ENCODE assay signal across 23 cellular contexts in the genomic region with DNA sequence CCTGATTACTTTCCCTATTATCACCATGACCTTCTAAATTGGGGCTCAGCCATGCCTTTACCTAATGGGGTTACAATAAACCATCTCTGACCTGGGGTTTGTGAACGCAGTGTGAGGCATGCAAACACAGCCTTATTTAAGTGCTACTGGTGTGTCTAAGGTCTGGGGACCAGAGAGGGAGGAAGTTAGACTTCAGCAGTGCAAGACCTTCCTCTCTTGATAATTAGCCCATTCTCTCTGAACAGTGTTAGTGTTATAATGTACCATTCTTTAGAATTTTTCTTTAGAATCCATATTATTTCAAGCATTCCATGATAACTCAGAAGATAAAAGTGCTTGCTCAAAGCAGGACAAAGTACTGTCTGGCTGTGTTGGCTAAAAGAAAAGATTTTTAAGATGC. TPM values are rescaled to one million over a fixed set of nuclear protein-coding genes. Genes with fewer than 3 reads are reported as not detected.
A peak's percentile ranks its signal among the peaks of the same experiment; 100 is the strongest.
DNase-seq lines count a peak whose midpoint lies in the region; ATAC-seq, FAIRE-seq and TF ChIP-seq lines count a peak whose summit lies in the region.
"Had no signal": no experiment of that assay in that cellular context is flagged by ENCODE, and none has a peak within 500 bp of the region (broad histone marks: within the 10 kb centered on the region; RNA-seq: fewer than 3 reads in every experiment).

No MANE protein-coding gene starts in this region.

- H4K20me1 ChIP-seq in GM12878 (ENCODE audit: control insufficient read depth, insufficient read depth) = no peaks in the 10 kb centered on the region
- H4K20me1 ChIP-seq: BLaER1 treated with 17β-estradiol and CSF1 and Interleukin-3, amounts not matched to agents 10 nM and 100 nM had no signal

- H3K36me3 ChIP-seq in GM12878 (ENCODE audit: control insufficient read depth in 2 of 2, insufficient read depth in 2 of 2, low read length in 1 of 2) = no peaks in the 10 kb centered on the region
- no peaks in the 10 kb centered on the region for H3K36me3 ChIP-seq in SJCRH30
- H3K36me3 ChIP-seq: BLaER1 treated with 17β-estradiol and CSF1 and Interleukin-3, amounts not matched to agents 10 nM and 100 nM had no signal

- TF ChIP-seq RAD21 in GM12878 (IDR thresholded peaks at IDR 0.05; ENCODE audit: insufficient read depth, low read depth, low read length) = no peak

- in situ Hi-C loops in GM12878 (cut with MboI) = no loop called here

- peak overlapping the region; percentile 70 for H3K27ac Mint-ChIP-seq in HFFc6
- H3K27ac Mint-ChIP-seq: H9, T-cell had no signal

- H3K79me2 ChIP-seq in GM12878 (ENCODE audit: control insufficient read depth, insufficient read depth, low read length) = no peaks in the 10 kb centered on the region

- H3K4me3 Mint-ChIP-seq in HFFc6 = no peak overlapping the region
- H3K4me3 Mint-ChIP-seq: CD4-positive, alpha-beta memory T cell; H9; T-cell had no signal

- CTCF ChIA-PET in GM12878 (lab: Yijun Ruan, JAX) = interaction anchor here (2.3 kb wide), 1 partner anchor 33 kb away, joined by 9 read pairs; no protein-coding TSS in a partner anchor

- TF ChIP-seq POLR2A in GM12878 (IDR thresholded peaks at IDR 0.05; ENCODE audit: low read depth, low read length) = no peak

- no peak for TF ChIP-seq CTCF in HFFc6 (IDR thresholded peaks at IDR 0.05)
- TF ChIP-seq CTCF in GM12878 (IDR thresholded peaks at IDR 0.05 in 2 of 3, conservative IDR thresholded peaks at IDR 0.05 in 1 of 3; ENCODE audit: control insufficient read depth in 2 of 3, extremely low read depth in 1 of 3, insufficient read depth in 1 of 3, low read depth in 3 of 3, low read length in 3 of 3) = no peak
- no peak for TF ChIP-seq CTCF in D721Med (IDR thresholded peaks at IDR 0.05; ENCODE audit: insufficient read depth, missing control alignments)

- no peak for TF ChIP-seq EP300 in GM12878 (IDR thresholded peaks at IDR 0.05; ENCODE audit: borderline replicate concordance in 1 of 2, control insufficient read depth in 1 of 2, low read depth in 2 of 2, low read length in 2 of 2)

- BruUV-seq in GM12878 (replicated peaks; lab: Mats Ljungman, UMichigan) = no TSS peak

- H2AFZ ChIP-seq in GM12878 (ENCODE audit: control insufficient read depth, low read depth, low read length) = no peak overlapping the region

- H3K9me3 ChIP-seq in GM12878 (replicated peaks; ENCODE audit: control insufficient read depth, insufficient read depth, low read length) = no peaks in the 10 kb centered on the region
- no peaks in the 10 kb centered on the region for H3K9me3 ChIP-seq in SJCRH30 (replicated peaks)

- peak; percentile 44; the same call in 1 of the 3 replicates for ATAC-seq in GM12878
- ATAC-seq: Panc1, T-cell had no signal

- H3K4me1 ChIP-seq in GM12878 (ENCODE audit: control insufficient read depth, insufficient read depth, low read length) (peaks cover 9% of the 10 kb centered on the region), SJCRH30 (no peaks in the 10 kb centered on the region)

- H3K4me3 ChIP-seq in GM12878 (no peak overlapping the region), SJCRH30 (no peak overlapping the region)
- H3K4me3 ChIP-seq: BLaER1 treated with 17β-estradiol and CSF1 and Interleukin-3, amounts not matched to agents 10 nM and 100 nM had no signal

- POLR2A ChIA-PET in GM12878 (lab: Charles Lee) = no interaction called here

- no peaks in the 10 kb centered on the region for H3K36me3 Mint-ChIP-seq in HFFc6 (ENCODE audit: low read depth)
- H3K36me3 Mint-ChIP-seq: CD4-positive, alpha-beta memory T cell; T-cell had no signal

- H3K9me3 Mint-ChIP-seq in HFFc6 = no peaks in the 10 kb centered on the region
- H3K9me3 Mint-ChIP-seq: CD4-positive, alpha-beta memory T cell; H9; T-cell had no signal

- WGBS in GM12878 (ENCODE audit: insufficient coverage, insufficient replicate concordance, low lambda C conversion rate, missing lambda C conversion rate) = 0% methylated on average over 1 of the region's 1 CpG

- FAIRE-seq in GM12878 (lab: Jason Lieb, UNC) = no peak
- FAIRE-seq in D721Med (lab: Jason Lieb, UNC) = no peak

- no peak overlapping the region for H3K27ac ChIP-seq in GM12878 (ENCODE audit: control insufficient read depth, insufficient read depth)
- no peak overlapping the region for H3K27ac ChIP-seq in SJCRH30
- H3K27ac ChIP-seq: BLaER1 treated with 17β-estradiol and CSF1 and Interleukin-3, amounts not matched to agents 10 nM and 100 nM; HL-60 had no signal

- RAD21 ChIA-PET in GM12878 (lab: Charles Lee; ENCODE audit: unreplicated experiment) = no interaction called here

- SMC1A ChIA-PET in GM12878 (lab: Charles Lee; ENCODE audit: uncharacterized antibody, unreplicated experiment) = interaction anchor here (1.6 to 5.3 kb wide), 2 partner anchors 29 to 176 kb away, joined by 7 to 41 read pairs; no protein-coding TSS in a partner anchor

- no peak overlapping the region for H3K9ac ChIP-seq in GM12878 (ENCODE audit: control insufficient read depth, insufficient read depth, low read length)
- H3K9ac ChIP-seq: BLaER1 treated with 17β-estradiol and CSF1 and Interleukin-3, amounts not matched to agents 10 nM and 100 nM had no signal

- intact Hi-C loops in GM12878 (cut with micrococcal nuclease; ENCODE audit: unreplicated experiment) = no loop called here

- H3K27me3 ChIP-seq in GM12878 (replicated peaks in 1 of 2; ENCODE audit: control insufficient read depth in 2 of 2, insufficient read depth in 2 of 2, low read length in 1 of 2) = no peaks in the 10 kb centered on the region; a peak in 1 of 4 replicates
- H3K27me3 ChIP-seq in SJCRH30 = no peaks in the 10 kb centered on the region
- H3K27me3 ChIP-seq: BLaER1 treated with 17β-estradiol and CSF1 and Interleukin-3, amounts not matched to agents 10 nM and 100 nM had no signal

- peaks cover 54% of the 10 kb centered on the region for H3K4me1 Mint-ChIP-seq in HFFc6 (ENCODE audit: low read depth)
- H3K4me1 Mint-ChIP-seq: CD4-positive, alpha-beta memory T cell had no signal

- no peak overlapping the region for H3K4me2 ChIP-seq in GM12878 (ENCODE audit: control insufficient read depth, insufficient read depth)

- peak; percentile 40 to 45 for DNase-seq in NOMO-1 (lab: John Stamatoyannopoulos, UW; ENCODE audit: unreplicated experiment in 2 of 2)
- DNase-seq in NOMO-1 treated with dmso at 0.1 percent for 144 hours (lab: John Stamatoyannopoulos, UW; ENCODE audit: unreplicated experiment) = no peak
- DNase-seq in HFFc6 = no peak
- DNase-seq in NOMO-1 treated with DMSO at 0.1 percent for 48 hours (lab: John Stamatoyannopoulos, UW; ENCODE audit: unreplicated experiment) = peak; percentile 50
- no peak for DNase-seq in GM12878 (ENCODE audit: low read depth, low spot score)
- no peak for DNase-seq in activated CD4-positive, alpha-beta T cell treated with anti-CD3 and anti-CD28 coated beads, Interleukin-2, amount 50 U/mL, for 1 hour
- no peak for DNase-seq in SJCRH30
- DNase-seq in D721Med (ENCODE audit: insufficient read length, low spot score) = no peak
- DNase-seq: 8988T; CD4-positive, alpha-beta memory T cell; DMS153; H9; Kasumi-1; NCI-H1092 treated with DMSO at 0.1 percent for 48 hours; NCI-H1436 treated with DMSO at 0.1 percent for 48 hours; NCI-H1930; NCI-H2171; NCI-H524 treated with DMSO at 0.1 percent for 48 hours; NCI-H82; T-cell had no signal

- peaks cover 4% of the 10 kb centered on the region for H3K27me3 Mint-ChIP-seq in HFFc6 (ENCODE audit: insufficient read depth)

RNA-seq across cellular contexts. Expression of gene LRRC8D, which starts 10.5 kb away (rescaled TPM):
- total RNA-seq in HFFc6 (2021; fragmentation: NEBNext Ultra II Directional; extraction: Animal tissue kit (Norgen Biotek cat#: 25700)) = 10 to 100 TPM; 33.5 to 46.7 (median 41.8) TPM
- 27.5 and 28.2 TPM in 2 replicates for total RNA-seq in GM12878 (2013; cell fraction: nucleolus; rRNA removed)
- 18.0 and 24.7 TPM in 2 replicates for total RNA-seq in GM12878 (2014; rRNA removed)
- total RNA-seq in GM12878 (2014; rRNA removed; fragmentation: Illumina TruSeq; extraction: Trizol) = 25.1 and 27.5 TPM in 2 replicates
- total RNA-seq in GM12878 (2021) = 27.9 and 28.8 TPM in 2 replicates
- polyA plus RNA-seq in GM12878 (2011; ENCODE audit: low read depth) = 7.7 TPM
- 34.9 and 44.1 TPM in 2 replicates for polyA plus RNA-seq in GM12878 (2011; rRNA removed)
- polyA plus RNA-seq in GM12878 (2011; cell fraction: cytosol; rRNA removed) = 38.6 and 38.8 TPM in 2 replicates
- polyA plus RNA-seq in GM12878 (2011; cell fraction: nucleus; rRNA removed) = 30.7 and 31.6 TPM in 2 replicates
- polyA plus RNA-seq in GM12878 (2012) = 8.8 and 10.8 TPM in 2 replicates
- polyA plus RNA-seq in GM12878 (2014; fragmentation: Illumina TruSeq; extraction: Trizol) = 34.1 and 38.1 TPM in 2 replicates
- 1 to 10 TPM; 5.6 to 6.4 TPM for polyA plus RNA-seq in GM12878 (2014; fragmentation: Nextera tagmentation; extraction: Ambion mirVana)
- polyA plus RNA-seq in GM12878 (2014; rRNA removed) = 24.9 and 26.1 TPM in 2 replicates
- polyA plus RNA-seq in GM12878 (2016; fragmentation: Nextera tagmentation; extraction: Ambion mirVana) = 10 to 100 TPM; 18.3 to 28.2 TPM
- 39.5 and 64.4 TPM in 2 replicates for polyA minus RNA-seq in GM12878 (2011; rRNA and poly(A)+ RNA removed)
- 17.4 and 27.2 TPM in 2 replicates for polyA minus RNA-seq in GM12878 (2011; cell fraction: cytosol; rRNA and poly(A)+ RNA removed)
- polyA minus RNA-seq in GM12878 (2011; cell fraction: nucleus; rRNA and poly(A)+ RNA removed) = 13.1 and 24.6 TPM in 2 replicates
- total RNA-seq in SJCRH30 (2014; rRNA removed; shearing (Covaris generic)) = 13.4 and 16.1 TPM in 2 replicates

Comparison
In these comparisons a context has a peak if more than half of its experiments do, and no peak if none do; other contexts are left out.
1. DNase-seq: peak in NOMO-1 (2 of 2) and NOMO-1 treated with DMSO at 0.1 percent for 48 hours (single experiment); none in NOMO-1 treated with dmso at 0.1 percent for 144 hours (single experiment), HFFc6 (single experiment), GM12878 (single experiment), activated CD4-positive, alpha-beta T cell treated with anti-CD3 and anti-CD28 coated beads, Interleukin-2, amount 50 U/mL, for 1 hour (single experiment), SJCRH30 (0 of 2) and D721Med (single experiment).